1 cellular context compared by ENCODE assay signal in the genomic region with DNA sequence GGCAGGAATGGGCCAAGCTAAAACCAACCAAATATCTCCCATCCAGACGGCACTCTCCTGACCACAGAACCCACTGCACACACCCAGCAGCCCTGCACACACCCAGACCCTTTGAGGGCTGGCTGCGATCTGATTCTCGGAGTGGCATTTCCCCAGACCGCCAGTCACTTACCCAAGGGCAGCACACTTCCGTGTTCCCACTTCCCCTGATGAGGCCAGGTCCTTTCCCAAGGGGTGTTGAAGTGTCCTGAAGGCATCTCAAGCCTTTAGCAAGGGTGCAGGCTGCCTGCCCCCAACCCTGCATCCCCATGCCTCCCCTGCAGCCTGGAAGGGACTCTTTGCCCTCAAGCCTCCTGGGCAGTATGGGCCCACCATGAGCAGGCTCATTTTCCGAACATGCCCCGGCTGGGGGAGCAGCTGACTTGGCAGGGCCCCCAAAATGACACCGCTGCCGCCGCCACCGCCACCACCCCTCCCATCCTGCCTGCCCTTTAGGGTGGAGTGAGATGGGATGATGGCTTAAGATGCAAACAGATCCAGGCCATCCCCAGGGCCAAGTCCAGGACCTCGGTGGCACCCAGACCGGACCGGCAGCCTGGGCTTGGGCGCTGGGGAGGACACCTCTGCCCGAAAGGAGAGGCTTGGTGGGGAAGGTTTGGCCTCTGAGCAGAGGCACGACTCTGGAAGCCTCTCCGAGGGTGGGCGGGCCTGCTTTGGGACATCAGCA.
TF ChIP-seq lines count a peak whose summit lies in the region.

No MANE protein-coding gene starts in this region.

TF ChIP-seq in K562, 482 proteins besides CTCF, POLR2A, EP300 and RAD21:
- no peak for TF ChIP-seq ZNF445 (CRISPR knock-in tag; IDR thresholded peaks at IDR 0.05; ENCODE audit: low read depth)
- TF ChIP-seq SAP30 (IDR thresholded peaks at IDR 0.05; ENCODE audit: borderline replicate concordance, insufficient read depth, low read depth, low read length, poor library complexity, severe bottlenecking), result no peak
- no peak for TF ChIP-seq PML (IDR thresholded peaks at IDR 0.05; ENCODE audit: low read length)
- TF ChIP-seq, protein P1, sequence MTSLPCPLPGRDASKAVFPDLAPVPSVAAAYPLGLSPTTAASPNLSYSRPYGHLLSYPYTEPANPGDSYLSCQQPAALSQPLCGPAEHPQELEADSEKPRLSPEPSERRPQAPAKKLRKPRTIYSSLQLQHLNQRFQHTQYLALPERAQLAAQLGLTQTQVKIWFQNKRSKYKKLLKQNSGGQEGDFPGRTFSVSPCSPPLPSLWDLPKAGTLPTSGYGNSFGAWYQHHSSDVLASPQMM (CRISPR knock-in tag; IDR thresholded peaks at IDR 0.05), result no peak
- 0 out of 2 replicates have a peak, but pooled peaks have one; percentile 30 for TF ChIP-seq POLR2G (IDR thresholded peaks at IDR 0.05; ENCODE audit: low read depth, low read length)
- no peak for TF ChIP-seq HCFC1 (IDR thresholded peaks at IDR 0.05; ENCODE audit: low read depth, low read length)
- TF ChIP-seq, protein P2, sequence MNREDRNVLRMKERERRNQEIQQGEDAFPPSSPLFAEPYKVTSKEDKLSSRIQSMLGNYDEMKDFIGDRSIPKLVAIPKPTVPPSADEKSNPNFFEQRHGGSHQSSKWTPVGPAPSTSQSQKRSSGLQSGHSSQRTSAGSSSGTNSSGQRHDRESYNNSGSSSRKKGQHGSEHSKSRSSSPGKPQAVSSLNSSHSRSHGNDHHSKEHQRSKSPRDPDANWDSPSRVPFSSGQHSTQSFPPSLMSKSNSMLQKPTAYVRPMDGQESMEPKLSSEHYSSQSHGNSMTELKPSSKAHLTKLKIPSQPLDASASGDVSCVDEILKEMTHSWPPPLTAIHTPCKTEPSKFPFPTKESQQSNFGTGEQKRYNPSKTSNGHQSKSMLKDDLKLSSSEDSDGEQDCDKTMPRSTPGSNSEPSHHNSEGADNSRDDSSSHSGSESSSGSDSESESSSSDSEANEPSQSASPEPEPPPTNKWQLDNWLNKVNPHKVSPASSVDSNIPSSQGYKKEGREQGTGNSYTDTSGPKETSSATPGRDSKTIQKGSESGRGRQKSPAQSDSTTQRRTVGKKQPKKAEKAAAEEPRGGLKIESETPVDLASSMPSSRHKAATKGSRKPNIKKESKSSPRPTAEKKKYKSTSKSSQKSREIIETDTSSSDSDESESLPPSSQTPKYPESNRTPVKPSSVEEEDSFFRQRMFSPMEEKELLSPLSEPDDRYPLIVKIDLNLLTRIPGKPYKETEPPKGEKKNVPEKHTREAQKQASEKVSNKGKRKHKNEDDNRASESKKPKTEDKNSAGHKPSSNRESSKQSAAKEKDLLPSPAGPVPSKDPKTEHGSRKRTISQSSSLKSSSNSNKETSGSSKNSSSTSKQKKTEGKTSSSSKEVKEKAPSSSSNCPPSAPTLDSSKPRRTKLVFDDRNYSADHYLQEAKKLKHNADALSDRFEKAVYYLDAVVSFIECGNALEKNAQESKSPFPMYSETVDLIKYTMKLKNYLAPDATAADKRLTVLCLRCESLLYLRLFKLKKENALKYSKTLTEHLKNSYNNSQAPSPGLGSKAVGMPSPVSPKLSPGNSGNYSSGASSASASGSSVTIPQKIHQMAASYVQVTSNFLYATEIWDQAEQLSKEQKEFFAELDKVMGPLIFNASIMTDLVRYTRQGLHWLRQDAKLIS (CRISPR knock-in tag; IDR thresholded peaks at IDR 0.05), result no peak
- no peak for TF ChIP-seq SRSF7 (optimal IDR thresholded peaks at IDR 0.05; ENCODE audit: low read depth, low read length)
- TF ChIP-seq RBFOX2 (IDR thresholded peaks at IDR 0.05; ENCODE audit: low read depth, low read length), result no peak
- no peak for TF ChIP-seq BRF1 (IDR thresholded peaks at IDR 0.05; ENCODE audit: borderline replicate concordance, extremely low read depth, insufficient read length)
- TF ChIP-seq, protein P3, sequence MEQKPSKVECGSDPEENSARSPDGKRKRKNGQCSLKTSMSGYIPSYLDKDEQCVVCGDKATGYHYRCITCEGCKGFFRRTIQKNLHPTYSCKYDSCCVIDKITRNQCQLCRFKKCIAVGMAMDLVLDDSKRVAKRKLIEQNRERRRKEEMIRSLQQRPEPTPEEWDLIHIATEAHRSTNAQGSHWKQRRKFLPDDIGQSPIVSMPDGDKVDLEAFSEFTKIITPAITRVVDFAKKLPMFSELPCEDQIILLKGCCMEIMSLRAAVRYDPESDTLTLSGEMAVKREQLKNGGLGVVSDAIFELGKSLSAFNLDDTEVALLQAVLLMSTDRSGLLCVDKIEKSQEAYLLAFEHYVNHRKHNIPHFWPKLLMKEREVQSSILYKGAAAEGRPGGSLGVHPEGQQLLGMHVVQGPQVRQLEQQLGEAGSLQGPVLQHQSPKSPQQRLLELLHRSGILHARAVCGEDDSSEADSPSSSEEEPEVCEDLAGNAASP (IDR thresholded peaks at IDR 0.05), result no peak
- TF ChIP-seq, protein P4, sequence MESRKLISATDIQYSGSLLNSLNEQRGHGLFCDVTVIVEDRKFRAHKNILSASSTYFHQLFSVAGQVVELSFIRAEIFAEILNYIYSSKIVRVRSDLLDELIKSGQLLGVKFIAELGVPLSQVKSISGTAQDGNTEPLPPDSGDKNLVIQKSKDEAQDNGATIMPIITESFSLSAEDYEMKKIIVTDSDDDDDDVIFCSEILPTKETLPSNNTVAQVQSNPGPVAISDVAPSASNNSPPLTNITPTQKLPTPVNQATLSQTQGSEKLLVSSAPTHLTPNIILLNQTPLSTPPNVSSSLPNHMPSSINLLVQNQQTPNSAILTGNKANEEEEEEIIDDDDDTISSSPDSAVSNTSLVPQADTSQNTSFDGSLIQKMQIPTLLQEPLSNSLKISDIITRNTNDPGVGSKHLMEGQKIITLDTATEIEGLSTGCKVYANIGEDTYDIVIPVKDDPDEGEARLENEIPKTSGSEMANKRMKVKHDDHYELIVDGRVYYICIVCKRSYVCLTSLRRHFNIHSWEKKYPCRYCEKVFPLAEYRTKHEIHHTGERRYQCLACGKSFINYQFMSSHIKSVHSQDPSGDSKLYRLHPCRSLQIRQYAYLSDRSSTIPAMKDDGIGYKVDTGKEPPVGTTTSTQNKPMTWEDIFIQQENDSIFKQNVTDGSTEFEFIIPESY (CRISPR knock-in tag; IDR thresholded peaks at IDR 0.05), result 0 out of 2 replicates have a peak, but pooled peaks have one; percentile 59
TF ChIP-seq in K562: peak in this region for 2.
